Comparison of ENCODE assay signal across 8 cellular contexts in genomic region chr10:99612167-99612831, GRCh38. TPM values are rescaled to one million over a fixed set of nuclear protein-coding genes. Genes with fewer than 3 reads are reported as not detected.
A peak's percentile ranks its signal among the peaks of the same experiment; 100 is the strongest.
DNase-seq lines count a peak whose midpoint lies in the region; ATAC-seq and TF ChIP-seq lines count a peak whose summit lies in the region.

No MANE protein-coding gene starts in this region.

- H3K36me3 ChIP-seq in HEK293 (ENCODE audit: control insufficient read depth in 2 of 2, insufficient read depth in 1 of 2, low read length in 2 of 2) (peaks cover 10 to 52% of the 10 kb centered on the region in 2 experiments; a peak in 1 of 3 replicates), right atrium auricular region (peaks cover 33% of the 10 kb centered on the region)

- CTCF ChIA-PET in HEK293 (lab: Yijun Ruan, JAX): interaction anchor here (0.6 to 7.6 kb wide), 38 partner anchors 8 to 1096 kb away, joined by 3 to 104 read pairs (median 4); partner anchors contain the start of genes GOT1 and SLC25A28

- no peaks in the 10 kb centered on the region for H3K27me3 ChIP-seq in right atrium auricular region

- ATAC-seq in HG03039 (IDR thresholded peaks at IDR 0.05; ENCODE audit: unreplicated experiment): no peak

- TF ChIP-seq CTCF in HEK293 (tag by site-specific recombination; IDR thresholded peaks at IDR 0.05) (peak; percentile 78), right atrium auricular region (IDR thresholded peaks at IDR 0.05) (peak; percentile 69 to 89), retinal pigment epithelial cell (conservative IDR thresholded peaks at IDR 0.05; ENCODE audit: low read depth, low read length) (peak; percentile 78)

- POLR2A ChIA-PET in HEK293 (lab: Yijun Ruan, JAX): interaction anchor here (0.7 to 2.2 kb wide), 4 partner anchors 9 to 176 kb away, joined by 3 to 6 read pairs (median 6); partner anchors contain the start of genes ENTPD7 and SLC25A28

- DNase-seq in NCI-H2029 treated with DMSO at 0.1 percent for 48 hours (lab: John Stamatoyannopoulos, UW) (peak; percentile 12), NCI-H2029 (lab: John Stamatoyannopoulos, UW) (no peak), NCI-H510A (lab: John Stamatoyannopoulos, UW) (peak; percentile 5), amniotic epithelial cell (ENCODE audit: low read depth) (peak; percentile 51), right atrium auricular region (ENCODE audit: low spot score) (no peak), retinal pigment epithelial cell (ENCODE audit: low read depth) (peak; percentile 10)

- no peak overlapping the region for H3K27ac ChIP-seq in HEK293 (ENCODE audit: extremely low read depth, low read depth, low read length)
- no peak overlapping the region for H3K27ac ChIP-seq in right atrium auricular region

- H3K9me3 ChIP-seq in HEK293 (ENCODE audit: control insufficient read depth, insufficient read depth, low read depth, low read length) (no peaks in the 10 kb centered on the region), right atrium auricular region (no peaks in the 10 kb centered on the region)

- 0 out of 2 replicates have a peak, but pooled peaks cover 3% of the 10 kb centered on the region for H3K4me1 ChIP-seq in HEK293 (ENCODE audit: control insufficient read depth, insufficient read depth, low read length)
- peaks cover 0 to 19% of the 10 kb centered on the region in 2 donors for H3K4me1 ChIP-seq in right atrium auricular region

- H3K4me3 ChIP-seq in HEK293 (ENCODE audit: low read depth, low read length): no peak overlapping the region
- no peak overlapping the region for H3K4me3 ChIP-seq in right atrium auricular region
- H3K4me3 ChIP-seq in retinal pigment epithelial cell (ENCODE audit: low read length): no peak overlapping the region

TF ChIP-seq in HEK293, 187 proteins besides CTCF, POLR2A, EP300 and RAD21 (continues in another document):
- TF ChIP-seq ZNF292 (tag by site-specific recombination; IDR thresholded peaks at IDR 0.05; ENCODE audit: borderline replicate concordance, low read depth) (no peak), ZNF214 (tag by site-specific recombination; IDR thresholded peaks at IDR 0.05; ENCODE audit: borderline replicate concordance) (no peak), MZF1 (tag by site-specific recombination; IDR thresholded peaks at IDR 0.05; ENCODE audit: borderline replicate concordance) (no peak), ZBTB11 (tag by site-specific recombination; conservative IDR thresholded peaks at IDR 0.05; ENCODE audit: low read depth) (0 out of 2 replicates have a peak, but pooled peaks have one; percentile 14), GLI2 (tag by site-specific recombination; IDR thresholded peaks at IDR 0.05; ENCODE audit: borderline replicate concordance, low read depth) (no peak), ZNF747 (tag by site-specific recombination; IDR thresholded peaks at IDR 0.05) (no peak), ZNF2 (tag by site-specific recombination; IDR thresholded peaks at IDR 0.05) (peak; percentile 59; the same call in 1 of the 2 replicates), ZNF473 (tag by site-specific recombination; IDR thresholded peaks at IDR 0.05) (no peak), ZNF433 (tag by site-specific recombination; IDR thresholded peaks at IDR 0.05; ENCODE audit: low read depth) (no peak), ZNF837 (tag by site-specific recombination; IDR thresholded peaks at IDR 0.05) (no peak), ZNF830 (tag by site-specific recombination; IDR thresholded peaks at IDR 0.05; ENCODE audit: low read depth) (no peak), ZNF16 (tag by site-specific recombination; IDR thresholded peaks at IDR 0.05; ENCODE audit: low read depth) (no peak), ZNF174 (tag by site-specific recombination; IDR thresholded peaks at IDR 0.05) (no peak), ZSCAN30 (tag by site-specific recombination; IDR thresholded peaks at IDR 0.05) (peak; percentile 68), ZNF791 (tag by site-specific recombination; IDR thresholded peaks at IDR 0.05) (no peak), TSHZ1 (tag by site-specific recombination; IDR thresholded peaks at IDR 0.05; ENCODE audit: borderline replicate concordance) (no peak), SCRT1 (tag by site-specific recombination; IDR thresholded peaks at IDR 0.05; ENCODE audit: borderline replicate concordance) (no peak), ZBTB49 (tag by site-specific recombination; IDR thresholded peaks at IDR 0.05; ENCODE audit: low read depth) (no peak), ZNF404 (tag by site-specific recombination; IDR thresholded peaks at IDR 0.05) (no peak), ZNF580 (tag by site-specific recombination; IDR thresholded peaks at IDR 0.05) (no peak), GLIS2 (tag by site-specific recombination; IDR thresholded peaks at IDR 0.05) (no peak), ZBTB1 (tag by site-specific recombination; IDR thresholded peaks at IDR 0.05) (no peak)

RNA-seq across cellular contexts. Expression of gene SLC25A28, which starts 7.9 kb away (rescaled TPM):
- total RNA-seq in right atrium auricular region: 10 to 100 TPM; 15.5 to 17.5 TPM

RNA-seq across cellular contexts. Expression of gene ENTPD7, which starts 47.0 kb away (rescaled TPM):
- total RNA-seq in right atrium auricular region: 1 to 10 TPM; 3.5 to 3.7 TPM

Comparison
In these comparisons a context has a peak if more than half of its experiments do, and no peak if none do; other contexts are left out.
1. DNase-seq: peak in NCI-H2029 treated with DMSO at 0.1 percent for 48 hours (single experiment), NCI-H510A (single experiment), amniotic epithelial cell (single experiment) and retinal pigment epithelial cell (single experiment); none in NCI-H2029 (single experiment) and right atrium auricular region (single experiment).
2. Peak in every context shown above with its lines, with median percentiles within 50 percentile points of each other: CTCF ChIP-seq.